2 cellular contexts compared by ENCODE assay signal in genomic region chr17:19135391-19135790, GRCh38. TPM values are rescaled to one million over a fixed set of nuclear protein-coding genes. Genes with fewer than 3 reads are reported as not detected.
"Had no signal": no experiment of that assay in that cellular context is flagged by ENCODE, and none has a peak within 500 bp of the region (broad histone marks: within the 10 kb centered on the region; RNA-seq: fewer than 3 reads in every experiment).

No MANE protein-coding gene starts in this region.

RNA-seq across cellular contexts. Expression of gene GRAPL, which starts 8.0 kb away (rescaled TPM):
- total RNA-seq: hepatocyte, occipital lobe had no signal
- polyA plus RNA-seq: hepatocyte had no signal
